ENCODE assay signal across 14 cellular contexts in the genomic region with DNA sequence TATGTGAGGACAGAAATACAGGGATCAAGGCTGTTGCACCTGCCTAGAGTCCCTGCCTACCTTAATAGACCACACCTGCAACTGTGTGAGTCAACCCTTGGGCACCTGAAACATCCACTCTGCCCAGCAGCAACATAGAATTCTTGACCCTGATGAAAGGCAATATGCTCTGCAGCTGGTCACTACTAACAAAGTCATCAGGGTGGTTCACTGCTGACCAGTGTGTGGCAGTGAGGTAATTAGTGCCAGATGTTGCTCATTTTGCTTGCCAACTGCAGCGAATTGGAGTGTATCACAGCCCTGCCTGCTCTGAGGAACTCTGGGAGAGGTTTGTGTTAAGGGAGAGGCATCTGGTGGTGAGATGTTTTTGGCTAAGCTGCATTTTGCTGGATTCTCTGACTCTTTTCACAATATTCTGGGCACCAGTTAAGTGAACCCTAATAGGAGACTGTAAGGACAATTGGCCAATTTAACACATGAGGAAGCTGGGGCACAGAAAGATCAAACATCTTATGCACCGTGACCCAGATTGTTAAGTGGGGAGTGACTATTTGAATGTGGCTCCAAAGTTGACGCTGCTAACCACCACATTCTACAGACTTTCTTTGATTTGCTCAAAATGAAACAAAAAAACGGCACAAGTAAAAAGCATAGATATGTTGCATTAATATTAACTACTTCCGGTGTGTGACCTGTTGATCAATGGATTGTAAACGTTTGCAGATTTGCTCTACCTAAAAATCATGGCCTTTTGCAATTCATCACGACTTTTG.
A peak's percentile ranks its signal among the peaks of the same experiment; 100 is the strongest.
DNase-seq lines count a peak whose midpoint lies in the region; ATAC-seq lines count a peak whose summit lies in the region.
"Had no signal": no experiment of that assay in that cellular context is flagged by ENCODE, and none has a peak within 500 bp of the region (broad histone marks: within the 10 kb centered on the region; RNA-seq: fewer than 3 reads in every experiment).

No MANE protein-coding gene starts in this region.

- no peak for DNase-seq in central memory CD8-positive, alpha-beta T cell (ENCODE audit: low spot score in 2 of 2)
- DNase-seq in stimulated activated effector memory CD8-positive, alpha-beta T cell treated with anti-CD3 and anti-CD28 coated beads, Interleukin-12 subunit alpha, Interleukin-12 subunit beta, amount 100 ng/mL, for 72 hours (ENCODE audit: low spot score in 2 of 2) = no peak
- no peak for DNase-seq in DMS 273 treated with DMSO at 0.1 percent for 48 hours (lab: John Stamatoyannopoulos, UW)
- no peak for DNase-seq in NCI-H146 (lab: John Stamatoyannopoulos, UW)
- DNase-seq: activated CD4-positive, alpha-beta T cell treated with anti-CD3 and anti-CD28 coated beads for 1 hour; activated gamma-delta T cell treated with Interleukin-2 at 50 U/mL for 16 hours; effector CD8-positive, alpha-beta T cell; naive thymus-derived CD4-positive, alpha-beta T cell; NCI-H2081 treated with DMSO at 0.1 percent for 48 hours; SIG-M5; spleen had no signal

- ATAC-seq in GM18909 (IDR thresholded peaks at IDR 0.05; ENCODE audit: poor library complexity, unreplicated experiment) (peak; percentile 67), HG03432 (IDR thresholded peaks at IDR 0.05; ENCODE audit: unreplicated experiment) (peak; percentile 71), HG03039 (IDR thresholded peaks at IDR 0.05; ENCODE audit: unreplicated experiment) (no peak)
- ATAC-seq in central memory CD8-positive, alpha-beta T cell (replicated peaks; ENCODE audit: extremely low read depth, poor library complexity, severe bottlenecking) = peak; percentile 24
- ATAC-seq in stimulated activated effector memory CD8-positive, alpha-beta T cell treated with anti-CD3 and anti-CD28 coated beads, Interleukin-12 subunit alpha, Interleukin-12 subunit beta, amount 100 ng/mL, for 72 hours = peak; percentile 48
- ATAC-seq: naive thymus-derived CD4-positive, alpha-beta T cell had no signal

- H3K4me1 Mint-ChIP-seq in central memory CD8-positive, alpha-beta T cell = no peaks in the 10 kb centered on the region
- no peaks in the 10 kb centered on the region for H3K4me1 Mint-ChIP-seq in stimulated activated effector memory CD8-positive, alpha-beta T cell treated with anti-CD3 and anti-CD28 coated beads, Interleukin-12 subunit alpha, Interleukin-12 subunit beta, amount 100 ng/mL, for 72 hours

- H3K4me3 Mint-ChIP-seq in central memory CD8-positive, alpha-beta T cell = no peak overlapping the region
- H3K4me3 Mint-ChIP-seq in stimulated activated effector memory CD8-positive, alpha-beta T cell treated with anti-CD3 and anti-CD28 coated beads, Interleukin-12 subunit alpha, Interleukin-12 subunit beta, amount 100 ng/mL, for 72 hours = no peak overlapping the region
- H3K4me3 Mint-ChIP-seq: naive thymus-derived CD4-positive, alpha-beta T cell had no signal

- H3K27me3 Mint-ChIP-seq in central memory CD8-positive, alpha-beta T cell = no peaks in the 10 kb centered on the region

- peaks cover 5% of the 10 kb centered on the region for H3K9me3 Mint-ChIP-seq in central memory CD8-positive, alpha-beta T cell
- no peaks in the 10 kb centered on the region for H3K9me3 Mint-ChIP-seq in stimulated activated effector memory CD8-positive, alpha-beta T cell treated with anti-CD3 and anti-CD28 coated beads, Interleukin-12 subunit alpha, Interleukin-12 subunit beta, amount 100 ng/mL, for 72 hours

- no peak overlapping the region for H3K27ac Mint-ChIP-seq in central memory CD8-positive, alpha-beta T cell (ENCODE audit: low read depth)
- no peak overlapping the region for H3K27ac Mint-ChIP-seq in stimulated activated effector memory CD8-positive, alpha-beta T cell treated with anti-CD3 and anti-CD28 coated beads, Interleukin-12 subunit alpha, Interleukin-12 subunit beta, amount 100 ng/mL, for 72 hours
- H3K27ac Mint-ChIP-seq: naive thymus-derived CD4-positive, alpha-beta T cell had no signal

- H3K36me3 Mint-ChIP-seq in central memory CD8-positive, alpha-beta T cell (ENCODE audit: insufficient read depth) = peaks cover 4% of the 10 kb centered on the region
- H3K36me3 Mint-ChIP-seq in stimulated activated effector memory CD8-positive, alpha-beta T cell treated with anti-CD3 and anti-CD28 coated beads, Interleukin-12 subunit alpha, Interleukin-12 subunit beta, amount 100 ng/mL, for 72 hours = no peaks in the 10 kb centered on the region
- H3K36me3 Mint-ChIP-seq: naive thymus-derived CD4-positive, alpha-beta T cell had no signal
